In the genomic region with DNA sequence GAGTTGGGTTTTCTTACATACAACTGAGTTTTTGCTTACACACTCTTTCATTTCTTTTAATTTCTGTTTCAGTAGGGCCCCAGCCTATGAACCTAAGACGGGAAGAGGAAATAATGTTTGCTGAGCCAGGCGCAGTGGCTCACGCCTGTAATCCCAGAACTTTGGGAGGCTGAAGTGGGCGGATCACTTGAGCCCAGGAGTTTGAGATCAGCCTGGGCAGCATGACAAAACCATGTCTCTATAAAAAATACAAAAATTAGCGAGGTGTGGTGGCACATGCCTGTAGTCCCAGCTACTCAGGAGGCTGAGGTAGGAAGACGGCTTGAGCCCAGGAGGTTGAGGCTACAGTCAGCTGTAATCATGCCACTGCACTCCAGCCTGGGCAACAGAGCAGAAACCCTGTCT, we compare ENCODE assay signal across 9 cellular contexts. TPM values are rescaled to one million over a fixed set of nuclear protein-coding genes. Genes with fewer than 3 reads are reported as not detected.
A peak's percentile ranks its signal among the peaks of the same experiment; 100 is the strongest.
DNase-seq lines count a peak whose midpoint lies in the region; ATAC-seq, FAIRE-seq and TF ChIP-seq lines count a peak whose summit lies in the region.
"Not testable (repeated sequence)": the region's sequence is repeated elsewhere in the genome, so short reads cannot be mapped to it uniquely, and the experiment has no call there.
"Had no signal": no experiment of that assay in that cellular context is flagged by ENCODE, and none has a peak within 500 bp of the region (broad histone marks: within the 10 kb centered on the region; RNA-seq: fewer than 3 reads in every experiment).

No MANE protein-coding gene starts in this region.

- not testable (repeated sequence) for H3K9ac ChIP-seq in neuronal stem cell (ENCODE audit: low read depth, low read length, poor library complexity)

- not testable (repeated sequence) for H2BK12ac ChIP-seq in neuronal stem cell (ENCODE audit: low read length)

- peak overlapping the region; percentile 65 for H2AFZ ChIP-seq in neuronal stem cell (ENCODE audit: low read length)

- not testable (repeated sequence) for TF ChIP-seq CTCF in breast epithelium (IDR thresholded peaks at IDR 0.05); left ventricle myocardium inferior (IDR thresholded peaks at IDR 0.05; ENCODE audit: borderline replicate concordance); tibial artery (IDR thresholded peaks at IDR 0.05)

- not testable (repeated sequence) for TF ChIP-seq POLR2A in breast epithelium (IDR thresholded peaks at IDR 0.05)

- not testable (repeated sequence) for H3K79me1 ChIP-seq in neuronal stem cell (ENCODE audit: low read depth, low read length)

- H2BK15ac ChIP-seq in neuronal stem cell (ENCODE audit: low read length) = not testable (repeated sequence)

- not testable (repeated sequence) for H3K4ac ChIP-seq in neuronal stem cell (ENCODE audit: low read length)

- not testable (repeated sequence) for H3K4me2 ChIP-seq in neuronal stem cell (ENCODE audit: insufficient read depth, low read length, poor library complexity, severe bottlenecking)

- no CpG with 5 or more reads among the region's 6 CpGs for WGBS in neuronal stem cell (ENCODE audit: extremely low coverage in 2 of 2, insufficient read length in 2 of 2, insufficient replicate concordance in 1 of 2), 2 donors

- peak; percentile 30 for ATAC-seq in GM21619 (IDR thresholded peaks at IDR 0.05; ENCODE audit: unreplicated experiment)
- ATAC-seq in HG03139 (IDR thresholded peaks at IDR 0.05; ENCODE audit: unreplicated experiment) = peak; percentile 28

- H4K91ac ChIP-seq in neuronal stem cell (ENCODE audit: low read depth, low read length, poor library complexity) = not testable (repeated sequence)

- FAIRE-seq in GM18507 (lab: Jason Lieb, UNC) (peak; percentile 56), RCC 7860 (lab: Jason Lieb, UNC) (peak; percentile 68)

- not testable (repeated sequence) for H3K18ac ChIP-seq in neuronal stem cell (ENCODE audit: low read length)

- not testable (repeated sequence) for DNase-seq in GM18507 (ENCODE audit: extremely low spot score, insufficient read length, low read depth); breast epithelium (ENCODE audit: low spot score in 2 of 2); neuronal stem cell (ENCODE audit: low spot score)
- DNase-seq in RCC 7860 (ENCODE audit: low spot score) = peak; percentile 59
- peak; percentile 32 for DNase-seq in left ventricle myocardium inferior
- DNase-seq in tibial artery = peak; percentile 61 to 81

- not testable (repeated sequence) for H3K4me1 ChIP-seq in breast epithelium
- H3K4me1 ChIP-seq in left ventricle myocardium inferior (peaks cover 69% of the 10 kb centered on the region), neuronal stem cell (ENCODE audit: control insufficient read depth in 2 of 2, insufficient read depth in 1 of 2, low read depth in 1 of 2, low read length in 2 of 2) (peaks cover 24 to 54% of the 10 kb centered on the region in 2 donors), tibial artery (peaks cover 9 to 60% (median 25%) of the 10 kb centered on the region in 4 donors)

- not testable (repeated sequence) for H2AK5ac ChIP-seq in neuronal stem cell (ENCODE audit: low read depth, low read length)

- H3K36me3 ChIP-seq in breast epithelium; left ventricle myocardium inferior; neuronal stem cell (replicated peaks in 1 of 2; ENCODE audit: control insufficient read depth in 2 of 2, insufficient read depth in 2 of 2, low read length in 2 of 2); tibial artery: not testable (repeated sequence)

- not testable (repeated sequence) for H4K8ac ChIP-seq in neuronal stem cell (ENCODE audit: low read depth, low read length)

- not testable (repeated sequence) for H3K9me3 ChIP-seq in breast epithelium; left ventricle myocardium inferior (replicated peaks); neuronal stem cell (replicated peaks in 1 of 2; ENCODE audit: control insufficient read depth in 2 of 2, insufficient read depth in 1 of 2, low read depth in 1 of 2, low read length in 2 of 2); tibial artery

- not testable (repeated sequence) for H3K4me3 ChIP-seq in breast epithelium; left ventricle myocardium inferior; neuronal stem cell (ENCODE audit: low read length in 2 of 2); tibial artery

- H3K23ac ChIP-seq in neuronal stem cell (ENCODE audit: low read depth, low read length, poor library complexity) = not testable (repeated sequence)

- H3K14ac ChIP-seq in neuronal stem cell (ENCODE audit: low read length) = not testable (repeated sequence)

- intact Hi-C loops in breast epithelium (cut with DNase I; ENCODE audit: low total_unique reads); left ventricle myocardium inferior (cut with micrococcal nuclease); tibial artery (cut with DNase I; ENCODE audit: low total_unique reads): not testable (repeated sequence)

- not testable (repeated sequence) for H2BK5ac ChIP-seq in neuronal stem cell (ENCODE audit: low read length)

- H2BK120ac ChIP-seq in neuronal stem cell (ENCODE audit: low read depth, low read length) = not testable (repeated sequence)

- H3K27ac ChIP-seq in breast epithelium = peak overlapping the region; percentile 75 to 79
- peak overlapping the region; percentile 84 for H3K27ac ChIP-seq in left ventricle myocardium inferior (replicated peaks)
- H3K27ac ChIP-seq in neuronal stem cell (replicated peaks; ENCODE audit: low read length) = peak overlapping the region; percentile 21
- H3K27ac ChIP-seq in tibial artery = peak overlapping the region; percentile 82 to 85

- H3K27me3 ChIP-seq in breast epithelium; left ventricle myocardium inferior (ENCODE audit: low read depth); neuronal stem cell (ENCODE audit: control insufficient read depth in 3 of 3, insufficient read depth in 3 of 3, low read depth in 1 of 3, low read length in 3 of 3); tibial artery: not testable (repeated sequence)

RNA-seq across cellular contexts. Expression of a gene that starts 23.1 kb away (rescaled TPM):
- total RNA-seq in breast epithelium (10 to 100 TPM in 1 of 3 donors, 1 to 10 TPM in 2; 8.2 to 10.4 (median 9.5) TPM), left ventricle myocardium inferior (6.9 TPM)
- 0.31 TPM for polyA plus RNA-seq in neuronal stem cell (2013, experiment 1 of 2)
- polyA plus RNA-seq in neuronal stem cell (2013, experiment 2 of 2) = 0.47 TPM

RNA-seq across cellular contexts. Expression of a gene that starts 26.9 kb away (rescaled TPM):
- total RNA-seq in breast epithelium (not detected), left ventricle myocardium inferior (not detected)
- polyA plus RNA-seq in neuronal stem cell (2013, experiment 1 of 2) = not detected
- not detected for polyA plus RNA-seq in neuronal stem cell (2013, experiment 2 of 2)
- total RNA-seq: lower leg skin had no signal

RNA-seq across cellular contexts. Expression of a gene that starts 41.5 kb away (rescaled TPM):
- total RNA-seq in breast epithelium (10 to 100 TPM; 10.2 to 13.9 (median 11.4) TPM), left ventricle myocardium inferior (31.0 TPM)
- polyA plus RNA-seq in neuronal stem cell (2013, experiment 1 of 2) = 16.3 TPM
- 15.7 TPM for polyA plus RNA-seq in neuronal stem cell (2013, experiment 2 of 2)

RNA-seq across cellular contexts. Expression of a gene that starts 49.1 kb away (rescaled TPM):
- 1 to 10 TPM; 2.6 to 6.6 (median 3.5) TPM for total RNA-seq in breast epithelium
- total RNA-seq in left ventricle myocardium inferior = 4.5 TPM
- polyA plus RNA-seq in neuronal stem cell (2013, experiment 1 of 2) = 0.04 TPM
- polyA plus RNA-seq in neuronal stem cell (2013, experiment 2 of 2) = 0.04 TPM

Comparison
In these comparisons a context has a peak if more than half of its experiments do, and no peak if none do; other contexts are left out.
1. H3K27ac ChIP-seq: peak in every context shown above with its lines; median percentile 84 in left ventricle myocardium inferior; 84 in tibial artery; 77 in breast epithelium; 21 in neuronal stem cell.